In genomic region chr3:50298836-50299637, GRCh38 we compare ENCODE assay signal across 8 cellular contexts. TPM values are rescaled to one million over a fixed set of nuclear protein-coding genes. Genes with fewer than 3 reads are reported as not detected.
DNase-seq lines count a peak whose midpoint lies in the region; ATAC-seq and TF ChIP-seq lines count a peak whose summit lies in the region.

A gene with protein sequence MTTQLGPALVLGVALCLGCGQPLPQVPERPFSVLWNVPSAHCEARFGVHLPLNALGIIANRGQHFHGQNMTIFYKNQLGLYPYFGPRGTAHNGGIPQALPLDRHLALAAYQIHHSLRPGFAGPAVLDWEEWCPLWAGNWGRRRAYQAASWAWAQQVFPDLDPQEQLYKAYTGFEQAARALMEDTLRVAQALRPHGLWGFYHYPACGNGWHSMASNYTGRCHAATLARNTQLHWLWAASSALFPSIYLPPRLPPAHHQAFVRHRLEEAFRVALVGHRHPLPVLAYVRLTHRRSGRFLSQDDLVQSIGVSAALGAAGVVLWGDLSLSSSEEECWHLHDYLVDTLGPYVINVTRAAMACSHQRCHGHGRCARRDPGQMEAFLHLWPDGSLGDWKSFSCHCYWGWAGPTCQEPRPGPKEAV (minus strand): TSS chr3:50299405. CDS start chr3:50295602, 3,803 bp downstream.
TSS of gene NAA80 (minus strand) at chr3:50299405. CDS start at chr3:50297463, 1,942 bp downstream.

- no peaks in the 10 kb centered on the region for H3K36me3 Mint-ChIP-seq in T-helper 17 cell (ENCODE audit: low read depth)

- H3K4me3 Mint-ChIP-seq in T-helper 17 cell = peak within 1 kb of the TSS; percentile 96

- H3K27me3 ChIP-seq in right atrium auricular region (no peaks in the 10 kb centered on the region), aorta (ENCODE audit: control insufficient read depth in 1 of 2, insufficient read depth in 2 of 2, low read length in 1 of 2) (no peaks in the 10 kb centered on the region)

- H3K9me3 ChIP-seq in T-helper 17 cell (ENCODE audit: control insufficient read depth, low read length, poor library complexity, severe bottlenecking) (no peaks in the 10 kb centered on the region), right atrium auricular region (no peaks in the 10 kb centered on the region), aorta (ENCODE audit: control insufficient read depth, low read length) (no peaks in the 10 kb centered on the region)

- peaks cover 22% of the 10 kb centered on the region for H3K4me1 Mint-ChIP-seq in T-helper 17 cell

- intact Hi-C loops in aorta (cut with DNase I) = no loop called here

- in situ Hi-C loops in GM13977 (cut with MboI; ENCODE audit: low pct_unique_long_range_greater_than_20kb, low sequenced_read_pairs, unreplicated experiment) = no loop called here

- DNase-seq in GM13977 (ENCODE audit: low spot score) (peak; percentile 99), NCI-H146 treated with DMSO at 0.1 percent for 48 hours (lab: John Stamatoyannopoulos, UW; ENCODE audit: unreplicated experiment) (peak; percentile 87), T-helper 17 cell (peak; percentile 97 to 99 (median 97)), right atrium auricular region (ENCODE audit: low spot score) (peak; percentile 100), putamen (ENCODE audit: low spot score) (peak; percentile 100), aorta (peak; percentile 99 to 100)

- H3K27ac ChIP-seq in angular gyrus (ENCODE audit: low read depth, low read length) (peak within 1 kb of the TSS; percentile 97), right atrium auricular region (peak within 1 kb of the TSS; percentile 89 to 90), aorta (ENCODE audit: low read depth in 1 of 2, low read length in 2 of 2) (peak within 1 kb of the TSS; percentile 53 to 59)

- H3K36me3 ChIP-seq in right atrium auricular region = no peaks in the 10 kb centered on the region
- no peaks in the 10 kb centered on the region for H3K36me3 ChIP-seq in aorta (ENCODE audit: control insufficient read depth in 1 of 2, insufficient read depth in 2 of 2, low read length in 1 of 2)

- TF ChIP-seq CTCF in GM13977 (IDR thresholded peaks at IDR 0.05; ENCODE audit: extremely low read depth, insufficient read depth, missing control alignments) (peak; percentile 39), right atrium auricular region (IDR thresholded peaks at IDR 0.05) (peak in 1 of 2 donors; percentile 41)

- H3K27ac Mint-ChIP-seq in T-helper 17 cell = peak within 1 kb of the TSS; percentile 97

- WGBS in aorta, 2 donors = 0 to 1% methylated on average over 59 to 61 of the region's 61 CpGs

- no peaks in the 10 kb centered on the region for H3K27me3 Mint-ChIP-seq in T-helper 17 cell

- ATAC-seq in HG02884 (IDR thresholded peaks at IDR 0.05; ENCODE audit: unreplicated experiment) (peak; percentile 81), T-helper 17 cell (peak; percentile 87), aorta (ENCODE audit: low FRiP score) (peak; percentile 96)

- H3K4me3 ChIP-seq in right atrium auricular region (peak within 1 kb of the TSS; percentile 39 to 65), aorta (ENCODE audit: low read length in 2 of 2) (peak within 1 kb of the TSS; percentile 39 to 51)

- H3K4me1 ChIP-seq in right atrium auricular region (peaks cover 0 to 50% of the 10 kb centered on the region in 2 donors), aorta (ENCODE audit: control insufficient read depth in 1 of 2, insufficient read depth in 2 of 2, low read length in 2 of 2) (no peaks in the 10 kb centered on the region)

RNA-seq across cellular contexts. Expression of the first gene that starts in this region (rescaled TPM):
- 1 to 10 TPM; 2.7 to 3.7 TPM for total RNA-seq in T-helper 17 cell
- 1 to 10 TPM in 1 of 2 donors, under 1 TPM in 1; 0.74 to 3.5 TPM for total RNA-seq in right atrium auricular region
- 1 to 10 TPM; 2.2 to 2.9 TPM for total RNA-seq in aorta
- polyA plus RNA-seq in aorta = 1 to 10 TPM in 1 of 2 donors, under 1 TPM in 1; 0.63 to 5.1 TPM

RNA-seq across cellular contexts. Expression of gene NAA80, which starts in this region (rescaled TPM):
- total RNA-seq in T-helper 17 cell (10 to 100 TPM; 35.3 to 42.9 TPM), right atrium auricular region (10 to 100 TPM in 1 of 2 donors, 1 to 10 TPM in 1; 9.0 to 10.7 TPM), aorta (10 to 100 TPM; 10.3 to 13.3 TPM)
- 10 to 100 TPM in 1 of 2 donors, 1 to 10 TPM in 1; 2.8 to 16.9 TPM for polyA plus RNA-seq in aorta

Comparison
In these comparisons a context has a peak if more than half of its experiments do, and no peak if none do; other contexts are left out.
1. Peak in every context shown above with its lines: DNase-seq, ATAC-seq, H3K4me3 ChIP-seq and H3K27ac ChIP-seq.